14 cellular contexts compared by ENCODE assay signal in genomic region chr16:5323284-5323683, GRCh38.
DNase-seq lines count a peak whose midpoint lies in the region; ATAC-seq and TF ChIP-seq lines count a peak whose summit lies in the region.
"Had no signal": no experiment of that assay in that cellular context is flagged by ENCODE, and none has a peak within 500 bp of the region (broad histone marks: within the 10 kb centered on the region; RNA-seq: fewer than 3 reads in every experiment).

No MANE protein-coding gene starts in this region.

- peaks cover 6% of the 10 kb centered on the region for H3K4me1 ChIP-seq in NT2/D1 (ENCODE audit: insufficient read depth, insufficient read length)
- H3K4me1 ChIP-seq in vagina, result no peaks in the 10 kb centered on the region

- H3K4me3 ChIP-seq in NT2/D1 (ENCODE audit: insufficient read length, low read depth) (no peak overlapping the region), fibroblast of mammary gland (ENCODE audit: control insufficient read depth, low read depth, low read length) (no peak overlapping the region), vagina (no peak overlapping the region)
- H3K4me3 ChIP-seq: SK-N-MC had no signal

- no peak for TF ChIP-seq POLR2A in vagina (IDR thresholded peaks at IDR 0.05)

- DNase-seq in NT2/D1 (ENCODE audit: low read depth, low spot score) (peak; percentile 38), fibroblast of mammary gland (ENCODE audit: low read depth) (peak; percentile 6), islet precursor cell (peak; percentile 83), vagina (ENCODE audit: extremely low spot score in 2 of 2) (no peak), ACHN (no peak), SIG-M5 treated with dmso at 0.1 percent for 504 hours (lab: John Stamatoyannopoulos, UW; ENCODE audit: unreplicated experiment) (no peak)
- DNase-seq: DMS79 treated with DMSO at 0.1 percent for 48 hours, NCI-H1105 treated with DMSO at 0.1 percent for 48 hours, NCI-H187, NCI-H526 had no signal

- H3K9ac ChIP-seq in NT2/D1 (ENCODE audit: insufficient read length, low read depth), result no peak overlapping the region

- intact Hi-C loops in vagina (cut with DNase I), result no loop called here

- ATAC-seq in GM21447 (IDR thresholded peaks at IDR 0.05; ENCODE audit: unreplicated experiment) (no peak), GM18868 (IDR thresholded peaks at IDR 0.05; ENCODE audit: unreplicated experiment) (no peak)
- ATAC-seq: Right ventricle myocardium inferior had no signal

- peaks cover 6% of the 10 kb centered on the region; the same call in 1 of the 2 replicates for H3K9me3 ChIP-seq in NT2/D1 (ENCODE audit: insufficient read depth, low read length)
- no peaks in the 10 kb centered on the region for H3K9me3 ChIP-seq in vagina

- TF ChIP-seq CTCF in fibroblast of mammary gland (conservative IDR thresholded peaks at IDR 0.05; ENCODE audit: control insufficient read depth, insufficient read depth, low read depth, low read length), result no peak
- no peak for TF ChIP-seq CTCF in vagina (IDR thresholded peaks at IDR 0.05)

- no peaks in the 10 kb centered on the region for H3K27me3 ChIP-seq in NT2/D1 (ENCODE audit: insufficient read depth, insufficient read length)
- H3K27me3 ChIP-seq in vagina, result no peaks in the 10 kb centered on the region

- H3K27ac ChIP-seq in vagina, result peak overlapping the region; percentile 57
- H3K27ac ChIP-seq: SK-N-MC had no signal

- no peaks in the 10 kb centered on the region for H3K36me3 ChIP-seq in NT2/D1 (ENCODE audit: insufficient read depth, insufficient read length, low read length)
- H3K36me3 ChIP-seq in vagina, result no peaks in the 10 kb centered on the region

- in situ Hi-C loops in ACHN (cut with HindIII; ENCODE audit: low pct_ligation_motif_present, low pct_unique_long_range_greater_than_20kb, low sequenced_read_pairs), result no loop called here

Comparison
In these comparisons a context has a peak if more than half of its experiments do, and no peak if none do; other contexts are left out.
1. DNase-seq: peak in NT2/D1 (single experiment), fibroblast of mammary gland (single experiment) and islet precursor cell (single experiment); none in vagina (0 of 2), ACHN (single experiment) and SIG-M5 treated with dmso at 0.1 percent for 504 hours (single experiment).